In the genomic region with DNA sequence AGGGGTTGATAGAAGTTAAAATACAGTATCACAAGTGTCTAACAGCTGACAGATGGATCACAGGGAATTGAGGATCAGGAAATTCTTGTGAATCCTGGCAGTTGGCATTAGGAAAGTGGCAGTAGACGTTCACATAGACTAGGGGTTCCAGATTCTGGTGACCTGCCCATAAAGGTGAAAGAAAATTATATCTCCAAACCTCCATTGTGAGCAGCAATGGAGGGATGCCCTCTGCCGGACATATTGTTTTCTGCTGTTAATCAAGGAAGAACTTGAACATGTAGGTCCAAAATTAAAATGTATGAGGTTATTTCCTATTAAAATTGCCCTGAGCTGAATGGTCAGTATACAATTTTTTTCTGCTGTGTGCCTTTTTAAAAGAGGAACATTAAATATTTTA, we compare ENCODE assay signal across 11 cellular contexts. TPM values are rescaled to one million over a fixed set of nuclear protein-coding genes. Genes with fewer than 3 reads are reported as not detected.
DNase-seq lines count a peak whose midpoint lies in the region; ATAC-seq and TF ChIP-seq lines count a peak whose summit lies in the region.
"Had no signal": no experiment of that assay in that cellular context is flagged by ENCODE, and none has a peak within 500 bp of the region (broad histone marks: within the 10 kb centered on the region; RNA-seq: fewer than 3 reads in every experiment).

No MANE protein-coding gene starts in this region.

- no peaks in the 10 kb centered on the region for H3K9me2 ChIP-seq in PC-3 (replicated peaks; ENCODE audit: low read length)

- H3K9ac ChIP-seq in PC-3 (ENCODE audit: low read length) = no peak overlapping the region

- no peaks in the 10 kb centered on the region for H4K20me1 ChIP-seq in PC-3 (ENCODE audit: low read length)

- H3F3A ChIP-seq in PC-3 (ENCODE audit: low read length, unreplicated experiment) = no peaks in the 10 kb centered on the region

- H3K9me3 ChIP-seq in BE2C (no peaks in the 10 kb centered on the region), PC-3 (ENCODE audit: low read length) (no peaks in the 10 kb centered on the region)

- no TSS peak for BruUV-seq in PC-3 (replicated peaks; lab: Mats Ljungman, UMichigan)

- H3K4me3 ChIP-seq in BE2C (ENCODE audit: low read depth, low read length) (no peak overlapping the region), GM12875 (ENCODE audit: low read depth, low read length) (no peak overlapping the region), PC-3 (ENCODE audit: low read length) (no peak overlapping the region)
- H3K4me3 ChIP-seq: stomach had no signal

- no peak overlapping the region for H3K4me3 Mint-ChIP-seq in naive thymus-derived CD8-positive, alpha-beta T cell
- H3K4me3 Mint-ChIP-seq in T-helper 2 cell treated with Interferon-gamma antibody and Interleukin-4, amounts not matched to agents 5 μg/mL and 100 μg/mL, for 36 hours = no peak overlapping the region
- H3K4me3 Mint-ChIP-seq: activated B cell treated with CpG ODN at 0.5 μM for 24 hours had no signal

- POLR2A ChIA-PET in PC-3 (lab: Charles Lee; ENCODE audit: unreplicated experiment) = no interaction called here
- POLR2A ChIA-PET in naive thymus-derived CD8-positive, alpha-beta T cell (lab: Charles Lee) = no interaction called here

- CTCF ChIA-PET in PC-3 (lab: Charles Lee) = no interaction called here

- intact Hi-C loops in PC-3 (cut with micrococcal nuclease) = loop anchor here (1.0 kb wide), 1 partner anchor 618 kb away; no protein-coding TSS in a partner anchor

- peaks cover 0 to 7% (median 0%) of the 10 kb centered on the region in 9 donors for H3K9me3 Mint-ChIP-seq in naive thymus-derived CD8-positive, alpha-beta T cell
- no peaks in the 10 kb centered on the region for H3K9me3 Mint-ChIP-seq in T-helper 2 cell treated with Interferon-gamma antibody and Interleukin-4, amounts not matched to agents 5 μg/mL and 100 μg/mL, for 36 hours
- H3K9me3 Mint-ChIP-seq: activated B cell treated with CpG ODN at 0.5 μM for 24 hours had no signal

- no peak overlapping the region for H3K4me2 ChIP-seq in PC-3 (ENCODE audit: low read length)

- no peaks in the 10 kb centered on the region for H3K4me1 Mint-ChIP-seq in naive thymus-derived CD8-positive, alpha-beta T cell
- no peaks in the 10 kb centered on the region for H3K4me1 Mint-ChIP-seq in T-helper 2 cell treated with Interferon-gamma antibody and Interleukin-4, amounts not matched to agents 5 μg/mL and 100 μg/mL, for 36 hours (ENCODE audit: low read depth)
- H3K4me1 Mint-ChIP-seq: activated B cell treated with CpG ODN at 0.5 μM for 24 hours had no signal

- H3K4me1 ChIP-seq in BE2C (no peaks in the 10 kb centered on the region), PC-3 (ENCODE audit: insufficient read depth, low read length) (no peaks in the 10 kb centered on the region)
- H3K4me1 ChIP-seq: stomach had no signal

- DNase-seq in BE2C = peak; percentile 23
- DNase-seq in PC-3 = peak; percentile 36
- peak; percentile 8 to 27 for DNase-seq in erythroblast (lab: John Stamatoyannopoulos, UW)
- DNase-seq in naive thymus-derived CD8-positive, alpha-beta T cell = no peak
- DNase-seq in HCEC 1CT = no peak
- no peak for DNase-seq in T-helper 2 cell treated with Interferon-gamma antibody and Interleukin-4, amounts not matched to agents 5 μg/mL and 100 μg/mL, for 36 hours (ENCODE audit: low spot score)
- no peak for DNase-seq in DMS79 (lab: John Stamatoyannopoulos, UW)
- DNase-seq: activated B cell treated with CpG ODN at 0.5 μM for 24 hours, NCI-H1048, stomach had no signal

- TF ChIP-seq POLR2A in erythroblast (IDR thresholded peaks at IDR 0.05; ENCODE audit: low read length) = no peak

- H3K27me3 ChIP-seq in BE2C = no peaks in the 10 kb centered on the region; the same call in 1 of the 2 replicates
- peaks cover 10% of the 10 kb centered on the region; the same call in 1 of the 2 replicates for H3K27me3 ChIP-seq in PC-3 (ENCODE audit: low read length)
- H3K27me3 ChIP-seq: stomach had no signal

- ATAC-seq in PC-3 = no peak
- no peak for ATAC-seq in naive thymus-derived CD8-positive, alpha-beta T cell

- TF ChIP-seq CTCF in BE2C (IDR thresholded peaks at IDR 0.05; ENCODE audit: low read depth, low read length) = peak; percentile 55
- TF ChIP-seq CTCF in GM12875 (IDR thresholded peaks at IDR 0.05; ENCODE audit: borderline replicate concordance, insufficient read depth, low read depth, low read length) = peak; percentile 41; the same call in 1 of the 2 replicates
- TF ChIP-seq CTCF in PC-3 (conservative IDR thresholded peaks at IDR 0.05; ENCODE audit: low read depth, low read length) = peak; percentile 63

- no peak overlapping the region for H3K27ac Mint-ChIP-seq in naive thymus-derived CD8-positive, alpha-beta T cell
- no peak overlapping the region for H3K27ac Mint-ChIP-seq in T-helper 2 cell treated with Interferon-gamma antibody and Interleukin-4, amounts not matched to agents 5 μg/mL and 100 μg/mL, for 36 hours
- H3K27ac Mint-ChIP-seq: activated B cell treated with CpG ODN at 0.5 μM for 24 hours had no signal

- H3K36me3 Mint-ChIP-seq in naive thymus-derived CD8-positive, alpha-beta T cell = no peaks in the 10 kb centered on the region
- H3K36me3 Mint-ChIP-seq in T-helper 2 cell treated with Interferon-gamma antibody and Interleukin-4, amounts not matched to agents 5 μg/mL and 100 μg/mL, for 36 hours (ENCODE audit: low read depth) = no peaks in the 10 kb centered on the region

- peaks cover 2 to 16% (median 7%) of the 10 kb centered on the region in 5 donors for H3K27me3 Mint-ChIP-seq in naive thymus-derived CD8-positive, alpha-beta T cell
- peaks cover 2% of the 10 kb centered on the region for H3K27me3 Mint-ChIP-seq in T-helper 2 cell treated with Interferon-gamma antibody and Interleukin-4, amounts not matched to agents 5 μg/mL and 100 μg/mL, for 36 hours (ENCODE audit: low read depth)

- H3K36me3 ChIP-seq in BE2C (no peaks in the 10 kb centered on the region), PC-3 (ENCODE audit: low read depth, low read length) (no peaks in the 10 kb centered on the region)
- H3K36me3 ChIP-seq: stomach had no signal

- no peaks in the 10 kb centered on the region for H3K79me2 ChIP-seq in PC-3 (ENCODE audit: low read length)

- no peak overlapping the region for H2AFZ ChIP-seq in PC-3 (ENCODE audit: low read length)

- H3K27ac ChIP-seq in PC-3 (ENCODE audit: low read length) = no peak overlapping the region
- H3K27ac ChIP-seq: stomach had no signal

RNA-seq across cellular contexts. Expression of gene NME8, which starts 5.1 kb away (rescaled TPM):
- polyA plus RNA-seq in BE2C (2012; ENCODE audit: insufficient read depth, insufficient read length, low read depth) = not detected
- total RNA-seq in PC-3 (2014; rRNA removed) = not detected in 2 replicates
- not detected for total RNA-seq in naive thymus-derived CD8-positive, alpha-beta T cell
- polyA plus RNA-seq in naive thymus-derived CD8-positive, alpha-beta T cell = not detected
- total RNA-seq: activated B cell treated with CpG ODN at 0.5 μM for 24 hours had no signal

Comparison
In these comparisons a context has a peak if more than half of its experiments do, and no peak if none do; other contexts are left out.
1. DNase-seq: peak in BE2C (single experiment), PC-3 (single experiment) and erythroblast (2 of 2); none in naive thymus-derived CD8-positive, alpha-beta T cell (0 of 10), HCEC 1CT (single experiment), T-helper 2 cell treated with Interferon-gamma antibody and Interleukin-4, amounts not matched to agents 5 μg/mL and 100 μg/mL, for 36 hours (single experiment) and DMS79 (single experiment).
2. Peak in every context shown above with its lines, with median percentiles within 50 percentile points of each other: CTCF ChIP-seq.